In the genomic region with DNA sequence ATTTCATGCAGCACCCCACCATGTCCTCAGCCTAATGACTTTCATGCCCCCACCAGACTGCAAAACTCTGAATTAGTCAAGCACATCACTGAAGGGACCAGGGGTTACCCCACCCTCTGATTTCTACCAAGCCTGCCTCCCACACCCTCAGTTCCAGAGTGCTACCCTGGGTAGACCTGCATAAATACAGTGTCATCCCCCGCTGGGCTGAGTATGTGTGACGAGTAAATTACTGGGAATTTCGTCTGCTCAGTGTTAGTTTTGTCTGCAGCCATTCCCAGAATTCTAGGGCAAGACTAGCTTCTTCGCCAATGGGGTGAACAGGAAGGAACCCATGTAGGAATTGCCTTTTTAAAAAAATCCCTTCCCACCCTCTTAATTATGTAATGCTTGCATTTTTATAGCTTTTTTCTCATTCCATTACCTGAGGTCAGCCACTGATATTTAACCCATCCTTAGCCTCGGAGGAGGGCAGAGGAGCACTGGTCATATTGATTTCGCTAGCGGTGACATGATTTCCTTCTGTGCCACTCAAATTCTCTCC, we compare ENCODE assay signal across 6 cellular contexts.
DNase-seq lines count a peak whose midpoint lies in the region; ATAC-seq, FAIRE-seq and TF ChIP-seq lines count a peak whose summit lies in the region.
"Not testable (repeated sequence)": the region's sequence is repeated elsewhere in the genome, so short reads cannot be mapped to it uniquely, and the experiment has no call there.

No MANE protein-coding gene starts in this region.

- CTCF ChIA-PET in A549 (lab: Yijun Ruan, JAX); HEK293 (lab: Yijun Ruan, JAX); WTC11 (lab: Charles Lee): not testable (repeated sequence)

- peaks cover 28% of the 10 kb centered on the region for H3K9me3 Mint-ChIP-seq in WTC11

- H3K27ac ChIP-seq in A549; HEK293 (ENCODE audit: extremely low read depth, low read depth, low read length): not testable (repeated sequence)

- H3K4me3 Mint-ChIP-seq in WTC11, result not testable (repeated sequence)

- not testable (repeated sequence) for TF ChIP-seq EP300 in A549 (IDR thresholded peaks at IDR 0.05)

- not testable (repeated sequence) for H3K36me3 ChIP-seq in HEK293 (ENCODE audit: control insufficient read depth in 2 of 2, insufficient read depth in 1 of 2, low read length in 2 of 2)

- POLR2A ChIA-PET in A549 (lab: Yijun Ruan, JAX); HEK293 (lab: Yijun Ruan, JAX); WTC11 (lab: Charles Lee): not testable (repeated sequence)

- FAIRE-seq in A549 (lab: Jason Lieb, UNC), result not testable (repeated sequence)

- peaks cover 12% of the 10 kb centered on the region for H3K36me3 Mint-ChIP-seq in WTC11

- not testable (repeated sequence) for H3K4me3 ChIP-seq in A549; HEK293 (ENCODE audit: low read depth, low read length)

- WGBS in A549 (ENCODE audit: missing lambda C conversion rate), result 32% methylated on average over 7 of the region's 7 CpGs

- not testable (repeated sequence) for H3K4me1 Mint-ChIP-seq in WTC11

- not testable (repeated sequence) for TF ChIP-seq RAD21 in A549 (conservative IDR thresholded peaks at IDR 0.05 in 1 of 2, IDR thresholded peaks at IDR 0.05 in 1 of 2)

- H3K4me1 ChIP-seq in A549; HEK293 (ENCODE audit: control insufficient read depth, insufficient read depth, low read length): not testable (repeated sequence)

- ATAC-seq in A549 (peak; percentile 34 to 45; a peak in 4 of 6 replicates), WTC11 (peak; percentile 60)

- H3K4me2 ChIP-seq in A549, result not testable (repeated sequence)

- H3K27me3 Mint-ChIP-seq in WTC11 (ENCODE audit: low read depth), result not testable (repeated sequence)

- H3K9me3 ChIP-seq in A549; HEK293 (ENCODE audit: control insufficient read depth, insufficient read depth, low read depth, low read length): not testable (repeated sequence)

- peak in 1 of 2 experiments; percentile 29 for DNase-seq in A549 (ENCODE audit: low read depth in 1 of 2, low spot score in 1 of 2)
- DNase-seq in ELF-1 (ENCODE audit: low read depth, low spot score), result peak; percentile 51
- peak; percentile 45 for DNase-seq in WTC11 (ENCODE audit: low spot score)
- peak; percentile 4 for DNase-seq in iPS-NIHi11 (ENCODE audit: low spot score)
- peak; percentile 10 for DNase-seq in left kidney (ENCODE audit: low read depth, low spot score)

- not testable (repeated sequence) for TF ChIP-seq POLR2A in A549 (IDR thresholded peaks at IDR 0.05; ENCODE audit: low read length)

- H3K27ac Mint-ChIP-seq in WTC11, result not testable (repeated sequence)

- not testable (repeated sequence) for TF ChIP-seq CTCF in A549 (IDR thresholded peaks at IDR 0.05); HEK293 (tag by site-specific recombination; IDR thresholded peaks at IDR 0.05); WTC11 (IDR thresholded peaks at IDR 0.05)

TF ChIP-seq in HEK293, 187 proteins besides CTCF, POLR2A, EP300 and RAD21:
- peak; percentile 20; the same call in 1 of the 2 replicates for TF ChIP-seq EGR2 (tag by site-specific recombination; IDR thresholded peaks at IDR 0.05; ENCODE audit: low read depth)
